Comparison of ENCODE assay signal across 8 cellular contexts in genomic region chr1:6424000-6424565, GRCh38. TPM values are rescaled to one million over a fixed set of nuclear protein-coding genes. Genes with fewer than 3 reads are reported as not detected.
DNase-seq lines count a peak whose midpoint lies in the region; ATAC-seq and TF ChIP-seq lines count a peak whose summit lies in the region.

No MANE protein-coding gene starts in this region.

- no peak for ATAC-seq in RWPE2 (ENCODE audit: low read depth)
- ATAC-seq in HG02588 (IDR thresholded peaks at IDR 0.05; ENCODE audit: unreplicated experiment): no peak

- TF ChIP-seq EP300 in esophagus muscularis mucosa (IDR thresholded peaks at IDR 0.05): no peak

- H3K4me3 ChIP-seq in RWPE2 (ENCODE audit: severe bottlenecking): no peak overlapping the region
- H3K4me3 ChIP-seq in esophagus muscularis mucosa: peak overlapping the region; percentile 20 to 41 (median 30)
- peak overlapping the region; percentile 45 to 56 for H3K4me3 ChIP-seq in testis

- intact Hi-C loops in esophagus muscularis mucosa (cut with DNase I): no loop called here
- intact Hi-C loops in testis (cut with DNase I; ENCODE audit: low total_unique reads): no loop called here

- peak overlapping the region; percentile 47 for H3K27ac ChIP-seq in RWPE2 (ENCODE audit: poor library complexity, severe bottlenecking)
- H3K27ac ChIP-seq in esophagus muscularis mucosa (replicated peaks in 1 of 4): no peak overlapping the region
- no peak overlapping the region for H3K27ac ChIP-seq in testis

- peak overlapping the region; percentile 63 for H3K4me3 Mint-ChIP-seq in activated naive CD4-positive, alpha-beta T cell treated with anti-CD3 and anti-CD28 coated beads, Interleukin-2, amount 50 U/mL, for 24 hours

- H3K36me3 ChIP-seq in RWPE2 (ENCODE audit: low read depth) (no peaks in the 10 kb centered on the region), esophagus muscularis mucosa (no peaks in the 10 kb centered on the region), testis (ENCODE audit: low read depth, missing control alignments) (no peaks in the 10 kb centered on the region)

- DNase-seq in activated naive CD4-positive, alpha-beta T cell treated with anti-CD3 and anti-CD28 coated beads, Interleukin-2, amount 50 U/mL, for 16 hours: no peak
- peak; percentile 57 for DNase-seq in RWPE2 (ENCODE audit: low spot score)
- DNase-seq in esophagus muscularis mucosa (ENCODE audit: extremely low spot score): no peak
- DNase-seq in testis: no peak
- DNase-seq in HPDE6-E6E7 (ENCODE audit: extremely low spot score): no peak
- DNase-seq in RPMI8226: no peak

- TF ChIP-seq CTCF in RWPE2 (IDR thresholded peaks at IDR 0.05; ENCODE audit: poor library complexity, severe bottlenecking): no peak
- TF ChIP-seq CTCF in esophagus muscularis mucosa (IDR thresholded peaks at IDR 0.05): no peak
- no peak for TF ChIP-seq CTCF in testis (IDR thresholded peaks at IDR 0.05)

- H3K9me3 Mint-ChIP-seq in activated naive CD4-positive, alpha-beta T cell treated with anti-CD3 and anti-CD28 coated beads, Interleukin-2, amount 50 U/mL, for 24 hours: no peaks in the 10 kb centered on the region

- H3K27ac Mint-ChIP-seq in activated naive CD4-positive, alpha-beta T cell treated with anti-CD3 and anti-CD28 coated beads, Interleukin-2, amount 50 U/mL, for 24 hours: no peak overlapping the region

- H3K4me1 Mint-ChIP-seq in activated naive CD4-positive, alpha-beta T cell treated with anti-CD3 and anti-CD28 coated beads, Interleukin-2, amount 50 U/mL, for 24 hours: peaks cover 7% of the 10 kb centered on the region

- WGBS in esophagus muscularis mucosa: no CpG with 5 or more reads among the region's 35 CpGs
- WGBS in testis, 2 donors: 1 to 4% methylated on average over 19 to 34 of the region's 35 CpGs

- H3K36me3 Mint-ChIP-seq in activated naive CD4-positive, alpha-beta T cell treated with anti-CD3 and anti-CD28 coated beads, Interleukin-2, amount 50 U/mL, for 24 hours: no peaks in the 10 kb centered on the region

- no peak for TF ChIP-seq POLR2A in esophagus muscularis mucosa (IDR thresholded peaks at IDR 0.05; ENCODE audit: low read depth)
- no peak for TF ChIP-seq POLR2A in testis (IDR thresholded peaks at IDR 0.05)

- H3K27me3 ChIP-seq in RWPE2 (ENCODE audit: insufficient read depth, poor library complexity, severe bottlenecking) (peaks cover 6% of the 10 kb centered on the region), esophagus muscularis mucosa (peaks cover 7 to 100% (median 68%) of the 10 kb centered on the region in 4 donors), testis (no peaks in the 10 kb centered on the region)

- no peaks in the 10 kb centered on the region for H3K9me3 ChIP-seq in RWPE2 (ENCODE audit: severe bottlenecking)
- H3K9me3 ChIP-seq in esophagus muscularis mucosa: no peaks in the 10 kb centered on the region
- no peaks in the 10 kb centered on the region for H3K9me3 ChIP-seq in testis

- H3K27me3 Mint-ChIP-seq in activated naive CD4-positive, alpha-beta T cell treated with anti-CD3 and anti-CD28 coated beads, Interleukin-2, amount 50 U/mL, for 24 hours: peaks cover 22% of the 10 kb centered on the region

- H3K4me1 ChIP-seq in RWPE2 (ENCODE audit: insufficient read depth, poor library complexity, severe bottlenecking) (peaks cover 14% of the 10 kb centered on the region), esophagus muscularis mucosa (peaks cover 40 to 49% (median 45%) of the 10 kb centered on the region in 4 donors), testis (peaks cover 33% of the 10 kb centered on the region)

RNA-seq across cellular contexts. Expression of gene ESPN, which starts 0.5 kb away (rescaled TPM):
- total RNA-seq in esophagus muscularis mucosa (1 to 10 TPM in 2 of 4 donors, under 1 TPM in 1, not detected in 1; 0.33 to 1.0 (median 1.0) TPM), testis (100 to 1,000 TPM; 396 to 404 TPM)
- polyA plus RNA-seq in testis (ENCODE audit: insufficient read depth, low read depth, low replicate concordance): 270 TPM

RNA-seq across cellular contexts. Expression of gene HES2, which starts 4.4 kb away (rescaled TPM):
- total RNA-seq in esophagus muscularis mucosa (not detected), testis (1 to 10 TPM; 2.4 to 5.0 TPM)
- polyA plus RNA-seq in testis (ENCODE audit: insufficient read depth, low read depth, low replicate concordance): 2.6 TPM

RNA-seq across cellular contexts. Expression of gene ACOT7, which starts 30.5 kb away (rescaled TPM):
- total RNA-seq in esophagus muscularis mucosa: 10 to 100 TPM; 15.0 to 38.7 (median 28.6) TPM
- 10 to 100 TPM; 50.3 to 52.5 TPM for total RNA-seq in testis
- polyA plus RNA-seq in testis (ENCODE audit: insufficient read depth, low read depth, low replicate concordance): 72.8 TPM

RNA-seq across cellular contexts. Expression of gene TNFRSF25, which starts 41.9 kb away (rescaled TPM):
- 1 to 10 TPM; 2.5 to 9.1 (median 9.1) TPM for total RNA-seq in esophagus muscularis mucosa
- total RNA-seq in testis: 10 to 100 TPM; 13.4 to 14.0 TPM
- 6.2 TPM for polyA plus RNA-seq in testis (ENCODE audit: insufficient read depth, low read depth, low replicate concordance)

Comparison
In these comparisons a context has a peak if more than half of its experiments do, and no peak if none do; other contexts are left out.
1. RNA of gene ESPN, which starts 0.5 kb away (total RNA-seq): 396 to 404 TPM in testis; 0.33 to 1.0 TPM in esophagus muscularis mucosa; every median in the first group is over 100 times any median in the second.